ENCODE assay signal across 9 cellular contexts in the genomic region with DNA sequence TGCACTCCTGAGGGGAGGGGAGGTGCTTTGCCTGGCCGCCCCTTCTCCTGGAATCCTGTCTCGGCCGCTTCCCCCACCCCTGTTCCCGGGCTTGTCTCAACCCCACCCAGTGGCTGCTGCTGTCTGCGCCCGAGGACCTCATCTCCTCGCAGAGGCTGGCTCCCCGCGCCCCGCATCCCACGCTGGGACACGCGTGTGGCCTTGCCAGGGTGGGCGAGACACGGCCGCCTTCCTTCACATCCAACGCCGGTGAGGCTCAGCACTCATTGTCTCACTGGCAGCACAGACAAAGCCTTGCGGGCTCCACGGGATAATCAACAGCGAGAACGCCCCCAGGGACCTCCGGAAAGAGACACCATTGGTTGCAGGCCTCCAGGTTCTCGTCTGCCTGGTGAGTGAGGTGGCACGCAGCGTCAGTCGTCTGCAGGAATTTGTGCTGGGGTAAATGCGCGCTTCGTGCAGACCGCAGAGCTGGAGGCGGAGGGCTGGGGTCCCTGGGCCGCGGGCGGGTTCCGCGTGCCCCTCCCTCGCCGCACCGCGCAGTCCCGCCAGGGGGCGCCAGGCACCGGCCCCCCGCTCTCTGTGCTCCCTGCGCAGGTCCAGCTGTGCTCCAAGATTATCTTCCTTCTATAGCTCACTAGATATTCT. TPM values are rescaled to one million over a fixed set of nuclear protein-coding genes. Genes with fewer than 3 reads are reported as not detected.
A peak's percentile ranks its signal among the peaks of the same experiment; 100 is the strongest.
DNase-seq lines count a peak whose midpoint lies in the region; ATAC-seq and TF ChIP-seq lines count a peak whose summit lies in the region.
"Had no signal": no experiment of that assay in that cellular context is flagged by ENCODE, and none has a peak within 500 bp of the region (broad histone marks: within the 10 kb centered on the region; RNA-seq: fewer than 3 reads in every experiment).

No MANE protein-coding gene starts in this region.

- intact Hi-C loops in activated CD4-positive, alpha-beta T cell treated with anti-CD3 and anti-CD28 coated beads for 36 hours (cut with DNase I, micrococcal nuclease): loop anchor here (1.0 to 2.0 kb wide), 3 partner anchors 26 to 179 kb away; partner anchors contain the start of gene CCDC177 (in 2 of the 2)

- no peaks in the 10 kb centered on the region for H3K36me3 Mint-ChIP-seq in activated CD4-positive, alpha-beta T cell treated with anti-CD3 and anti-CD28 coated beads for 36 hours (ENCODE audit: low read depth)

- DNase-seq in activated CD4-positive, alpha-beta T cell treated with anti-CD3 and anti-CD28 coated beads for 36 hours: peak; percentile 66
- no peak for DNase-seq in activated CD4-positive, alpha-beta T cell treated with anti-CD3 and anti-CD28 coated beads for 1 hour
- peak; percentile 14 for DNase-seq in activated CD4-positive, alpha-beta T cell treated with anti-CD3 and anti-CD28 coated beads, Interleukin-2, amount 50 U/mL, for 1 hour
- DNase-seq in fibroblast of villous mesenchyme (ENCODE audit: low read depth) (no peak), EL (no peak), NCI-H187 (lab: John Stamatoyannopoulos, UW) (no peak), cerebellar cortex (ENCODE audit: low spot score) (no peak)
- DNase-seq: DND-41 had no signal

- H3K36me3 ChIP-seq in rectal smooth muscle tissue (ENCODE audit: control insufficient read depth, insufficient read depth, low read length): no peaks in the 10 kb centered on the region

- no peak overlapping the region for H3K4me3 ChIP-seq in fibroblast of villous mesenchyme (ENCODE audit: low read depth, low read length)
- peak overlapping the region; percentile 9 for H3K4me3 ChIP-seq in rectal smooth muscle tissue (ENCODE audit: low read length)

- H3K27ac Mint-ChIP-seq in activated CD4-positive, alpha-beta T cell treated with anti-CD3 and anti-CD28 coated beads for 36 hours: no peak overlapping the region

- H3K9me3 Mint-ChIP-seq in activated CD4-positive, alpha-beta T cell treated with anti-CD3 and anti-CD28 coated beads for 36 hours (ENCODE audit: low read depth): no peaks in the 10 kb centered on the region

- no peaks in the 10 kb centered on the region for H3K27me3 ChIP-seq in rectal smooth muscle tissue (ENCODE audit: control insufficient read depth, insufficient read depth, low read length)

- no peak overlapping the region for H3K9ac ChIP-seq in rectal smooth muscle tissue (ENCODE audit: low read length)

- no peaks in the 10 kb centered on the region for H3K4me1 ChIP-seq in rectal smooth muscle tissue (ENCODE audit: control insufficient read depth, insufficient read depth, low read length)

- H3K27ac ChIP-seq in rectal smooth muscle tissue (ENCODE audit: low read depth, low read length): no peak overlapping the region

- CTCF ChIA-PET in activated CD4-positive, alpha-beta T cell treated with anti-CD3 and anti-CD28 coated beads for 36 hours (lab: Charles Lee): interaction anchor here (0.6 to 2.5 kb wide), 17 partner anchors 9 to 687 kb away, joined by 3 to 26 read pairs (median 3); partner anchors contain the start of gene CCDC177

- peak; percentile 62 for TF ChIP-seq CTCF in fibroblast of villous mesenchyme (IDR thresholded peaks at IDR 0.05; ENCODE audit: insufficient read depth, low read depth, low read length)

- peaks cover 9% of the 10 kb centered on the region for H3K4me1 Mint-ChIP-seq in activated CD4-positive, alpha-beta T cell treated with anti-CD3 and anti-CD28 coated beads for 36 hours

- H3K4me3 Mint-ChIP-seq in activated CD4-positive, alpha-beta T cell treated with anti-CD3 and anti-CD28 coated beads for 36 hours: no peak overlapping the region

- POLR2A ChIA-PET in activated CD4-positive, alpha-beta T cell treated with anti-CD3 and anti-CD28 coated beads for 36 hours (lab: Charles Lee): interaction anchor here (0.6 kb wide), 1 partner anchor 24 kb away, joined by 4 read pairs; no protein-coding TSS in a partner anchor

- peaks cover 30% of the 10 kb centered on the region for H3K27me3 Mint-ChIP-seq in activated CD4-positive, alpha-beta T cell treated with anti-CD3 and anti-CD28 coated beads for 36 hours

- peak; percentile 50 for ATAC-seq in activated CD4-positive, alpha-beta T cell treated with anti-CD3 and anti-CD28 coated beads for 36 hours

RNA-seq across cellular contexts. Expression of gene CCDC177, which starts 26.8 kb away (rescaled TPM):
- not detected for total RNA-seq in activated CD4-positive, alpha-beta T cell treated with anti-CD3 and anti-CD28 coated beads for 36 hours
- total RNA-seq in fibroblast of villous mesenchyme: not detected in 2 replicates

Comparison
In these comparisons a context has a peak if more than half of its experiments do, and no peak if none do; other contexts are left out.
1. DNase-seq: peak in activated CD4-positive, alpha-beta T cell treated with anti-CD3 and anti-CD28 coated beads for 36 hours (single experiment) and activated CD4-positive, alpha-beta T cell treated with anti-CD3 and anti-CD28 coated beads, Interleukin-2, amount 50 U/mL, for 1 hour (single experiment); none in activated CD4-positive, alpha-beta T cell treated with anti-CD3 and anti-CD28 coated beads for 1 hour (single experiment), fibroblast of villous mesenchyme (single experiment), EL (single experiment), NCI-H187 (0 of 2) and cerebellar cortex (single experiment).